ENCODE assay signal across 25 cellular contexts in genomic region chr12:63362801-63363200, GRCh38.
A peak's percentile ranks its signal among the peaks of the same experiment; 100 is the strongest.
DNase-seq lines count a peak whose midpoint lies in the region; ATAC-seq and TF ChIP-seq lines count a peak whose summit lies in the region.
"Had no signal": no experiment of that assay in that cellular context is flagged by ENCODE, and none has a peak within 500 bp of the region (broad histone marks: within the 10 kb centered on the region; RNA-seq: fewer than 3 reads in every experiment).

No MANE protein-coding gene starts in this region.

- BruUV-seq in PC-3 (replicated peaks; lab: Mats Ljungman, UMichigan), result no TSS peak

- H3K9me2 ChIP-seq in SK-N-SH (no peaks in the 10 kb centered on the region), PC-3 (replicated peaks; ENCODE audit: low read length) (no peaks in the 10 kb centered on the region)

- H3K36me3 ChIP-seq in SK-N-SH (replicated peaks in 1 of 2; ENCODE audit: control insufficient read depth in 1 of 2, insufficient read depth in 2 of 2, low read length in 1 of 2) (no peaks in the 10 kb centered on the region), PC-3 (ENCODE audit: low read depth, low read length) (no peaks in the 10 kb centered on the region)
- H3K36me3 ChIP-seq: BLaER1 treated with 17β-estradiol and CSF1 and Interleukin-3, amounts not matched to agents 10 nM and 100 nM; prostate gland; stomach had no signal

- H3K27ac ChIP-seq in SK-N-SH (ENCODE audit: low read depth in 2 of 2, low read length in 1 of 2), result no peak overlapping the region
- H3K27ac ChIP-seq in PC-3 (ENCODE audit: low read length), result no peak overlapping the region
- H3K27ac ChIP-seq: BLaER1 treated with 17β-estradiol and CSF1 and Interleukin-3, amounts not matched to agents 10 nM and 100 nM; prostate gland; stomach had no signal

- H3K9ac ChIP-seq in SK-N-SH, result no peak overlapping the region
- no peak overlapping the region for H3K9ac ChIP-seq in PC-3 (ENCODE audit: low read length)
- H3K9ac ChIP-seq: BLaER1 treated with 17β-estradiol and CSF1 and Interleukin-3, amounts not matched to agents 10 nM and 100 nM had no signal

- no peaks in the 10 kb centered on the region for H3K4me1 Mint-ChIP-seq in CD14-positive monocyte
- H3K4me1 Mint-ChIP-seq: nephron, T-cell had no signal

- no peaks in the 10 kb centered on the region for H3K4me1 ChIP-seq in SK-N-SH (ENCODE audit: control insufficient read depth in 1 of 2, insufficient read depth in 2 of 2, low read depth in 1 of 2, low read length in 1 of 2)
- no peaks in the 10 kb centered on the region for H3K4me1 ChIP-seq in PC-3 (ENCODE audit: insufficient read depth, low read length)
- H3K4me1 ChIP-seq: BLaER1 treated with 17β-estradiol and CSF1 and Interleukin-3, amounts not matched to agents 10 nM and 100 nM; prostate gland; stomach had no signal

- POLR2A ChIA-PET in SK-N-SH (lab: Yijun Ruan, JAX), result no interaction called here
- POLR2A ChIA-PET in PC-3 (lab: Charles Lee; ENCODE audit: unreplicated experiment), result no interaction called here

- 18% methylated on average over 1 of the region's 1 CpG for WGBS in SK-N-SH (ENCODE audit: low lambda C conversion rate)

- H3K9me3 Mint-ChIP-seq in CD14-positive monocyte, result peaks cover 0 to 13% (median 3%) of the 10 kb centered on the region in 7 donors

- H2AFZ ChIP-seq in SK-N-SH (ENCODE audit: low read depth), result no peak overlapping the region
- H2AFZ ChIP-seq in PC-3 (ENCODE audit: low read length), result no peak overlapping the region

- CTCF ChIA-PET in SK-N-SH (lab: Yijun Ruan, JAX), result no interaction called here
- CTCF ChIA-PET in PC-3 (lab: Charles Lee), result no interaction called here

- no peak for ATAC-seq in SK-N-SH treated with all-trans-retinoic acid at 6 μM for 48 hours
- no peak for ATAC-seq in PC-3
- no peak for ATAC-seq in GM21367 (IDR thresholded peaks at IDR 0.05; ENCODE audit: unreplicated experiment)
- ATAC-seq: left cardiac atrium, Right ventricle myocardium inferior, T-cell had no signal

- no peak for TF ChIP-seq CTCF in SK-N-SH (IDR thresholded peaks at IDR 0.05)
- no peak for TF ChIP-seq CTCF in PC-3 (conservative IDR thresholded peaks at IDR 0.05; ENCODE audit: low read depth, low read length)
- no peak for TF ChIP-seq CTCF in CD14-positive monocyte (IDR thresholded peaks at IDR 0.05)

- H4K20me1 ChIP-seq in SK-N-SH (ENCODE audit: insufficient read depth), result no peaks in the 10 kb centered on the region
- no peaks in the 10 kb centered on the region for H4K20me1 ChIP-seq in PC-3 (ENCODE audit: low read length)
- H4K20me1 ChIP-seq: BLaER1 treated with 17β-estradiol and CSF1 and Interleukin-3, amounts not matched to agents 10 nM and 100 nM had no signal

- H3K4me2 ChIP-seq in SK-N-SH, result no peak overlapping the region
- no peak overlapping the region for H3K4me2 ChIP-seq in PC-3 (ENCODE audit: low read length)
- H3K4me2 ChIP-seq: BLaER1 treated with 17β-estradiol and CSF1 and Interleukin-3, amounts not matched to agents 10 nM and 100 nM; smooth muscle cell had no signal

- H3K27me3 Mint-ChIP-seq in CD14-positive monocyte (ENCODE audit: low read depth in 3 of 3), result no peaks in the 10 kb centered on the region
- H3K27me3 Mint-ChIP-seq: T-cell, type B pancreatic cell had no signal

- H3F3A ChIP-seq in SK-N-SH (replicated peaks; ENCODE audit: insufficient read depth) (no peaks in the 10 kb centered on the region), PC-3 (ENCODE audit: low read length, unreplicated experiment) (no peaks in the 10 kb centered on the region)

- TF ChIP-seq RAD21 in SK-N-SH (IDR thresholded peaks at IDR 0.05; ENCODE audit: low read length), result no peak

- no peak overlapping the region for H3K4me3 Mint-ChIP-seq in CD14-positive monocyte
- H3K4me3 Mint-ChIP-seq: nephron, T-cell, type B pancreatic cell had no signal

- H3K9me3 ChIP-seq in SK-N-SH, result no peaks in the 10 kb centered on the region; the same call in 1 of the 2 replicates
- H3K9me3 ChIP-seq in PC-3 (ENCODE audit: low read length), result no peaks in the 10 kb centered on the region
- H3K9me3 ChIP-seq: prostate gland had no signal

- no peak overlapping the region for H3K27ac Mint-ChIP-seq in CD14-positive monocyte
- H3K27ac Mint-ChIP-seq: nephron, T-cell, type B pancreatic cell had no signal

- H3K27me3 ChIP-seq in SK-N-SH (ENCODE audit: insufficient read depth) (no peaks in the 10 kb centered on the region; the same call in 1 of the 2 replicates), PC-3 (ENCODE audit: low read length) (peaks cover 29% of the 10 kb centered on the region)
- H3K27me3 ChIP-seq: BLaER1 treated with 17β-estradiol and CSF1 and Interleukin-3, amounts not matched to agents 10 nM and 100 nM; stomach had no signal

- no peak for DNase-seq in SK-N-SH
- DNase-seq in PC-3, result peak; percentile 16
- peak; percentile 68 for DNase-seq in fibroblast of gingiva (ENCODE audit: low read depth)
- no peak for DNase-seq in NOMO-1 treated with dmso at 0.1 percent for 144 hours (lab: John Stamatoyannopoulos, UW; ENCODE audit: unreplicated experiment)
- no peak for DNase-seq in C1 segment of cervical spinal cord (lab: John Stamatoyannopoulos, UW)
- DNase-seq in CD14-positive monocyte (ENCODE audit: low spot score), result no peak
- DNase-seq: activated naive CD4-positive, alpha-beta T cell; activated T-cell treated with anti-CD3 and anti-CD28 coated beads for 4 hours; amygdala; effector memory CD4-positive, alpha-beta T cell; KG1; left cardiac atrium; NCI-H1092 treated with DMSO at 0.1 percent for 48 hours; NCI-H510A; stimulated activated CD4-positive, alpha-beta T cell treated with anti-CD3 and anti-CD28 coated beads, Interleukin-4, amount 100 ng/mL, for 24 hours; stomach; T-cell had no signal

- intact Hi-C loops in PC-3 (cut with micrococcal nuclease), result no loop called here
- intact Hi-C loops in CD14-positive monocyte (cut with micrococcal nuclease), result no loop called here

- H3K79me2 ChIP-seq in SK-N-SH (ENCODE audit: insufficient read depth) (no peaks in the 10 kb centered on the region), PC-3 (ENCODE audit: low read length) (no peaks in the 10 kb centered on the region)

- TF ChIP-seq EP300 in SK-N-SH (IDR thresholded peaks at IDR 0.05; ENCODE audit: borderline replicate concordance in 1 of 2, low read depth in 1 of 2, low read length in 1 of 2), result no peak

- H3K4me3 ChIP-seq in SK-N-SH (ENCODE audit: low read depth in 2 of 2, low read length in 1 of 2) (no peak overlapping the region), PC-3 (ENCODE audit: low read length) (no peak overlapping the region)
- H3K4me3 ChIP-seq: BLaER1 treated with 17β-estradiol and CSF1 and Interleukin-3, amounts not matched to agents 10 nM and 100 nM; prostate gland; smooth muscle cell; stomach had no signal

- no peaks in the 10 kb centered on the region for H3K36me3 Mint-ChIP-seq in CD14-positive monocyte
- H3K36me3 Mint-ChIP-seq: T-cell had no signal

TF ChIP-seq in SK-N-SH, 30 proteins besides CTCF, POLR2A, EP300 and RAD21:
- no peak for TF ChIP-seq POLR2AphosphoS5 (IDR thresholded peaks at IDR 0.05; ENCODE audit: low read depth, low read length)
- peak; percentile 38; the same call in 1 of the 2 replicates for TF ChIP-seq TCF12 (IDR thresholded peaks at IDR 0.05)
TF ChIP-seq in SK-N-SH: peak in this region for 1.

TF ChIP-seq in SK-N-SH treated with all-trans-retinoic acid at 6 μM for 48 hours, 23 proteins besides CTCF, POLR2A, EP300 and RAD21:
- TF ChIP-seq CSDC2 (CRISPR knock-in tag; IDR thresholded peaks at IDR 0.05), result no peak
- no peak for TF ChIP-seq POU6F1 (CRISPR knock-in tag; IDR thresholded peaks at IDR 0.05; ENCODE audit: borderline replicate concordance, low read depth)
- TF ChIP-seq CSRNP3 (CRISPR knock-in tag; IDR thresholded peaks at IDR 0.05), result no peak
- no peak for TF ChIP-seq CREB5 (CRISPR knock-in tag; IDR thresholded peaks at IDR 0.05; ENCODE audit: low read depth)
- TF ChIP-seq OSR1 (CRISPR knock-in tag; IDR thresholded peaks at IDR 0.05), result no peak
- no peak for TF ChIP-seq ESRRG (CRISPR knock-in tag; IDR thresholded peaks at IDR 0.05)

Comparison
In these comparisons a context has a peak if more than half of its experiments do, and no peak if none do; other contexts are left out.
1. DNase-seq: peak in PC-3 (single experiment) and fibroblast of gingiva (single experiment); none in SK-N-SH (single experiment), NOMO-1 treated with dmso at 0.1 percent for 144 hours (single experiment), C1 segment of cervical spinal cord (0 of 14) and CD14-positive monocyte (single experiment).